10 cellular contexts compared by ENCODE assay signal in the genomic region with DNA sequence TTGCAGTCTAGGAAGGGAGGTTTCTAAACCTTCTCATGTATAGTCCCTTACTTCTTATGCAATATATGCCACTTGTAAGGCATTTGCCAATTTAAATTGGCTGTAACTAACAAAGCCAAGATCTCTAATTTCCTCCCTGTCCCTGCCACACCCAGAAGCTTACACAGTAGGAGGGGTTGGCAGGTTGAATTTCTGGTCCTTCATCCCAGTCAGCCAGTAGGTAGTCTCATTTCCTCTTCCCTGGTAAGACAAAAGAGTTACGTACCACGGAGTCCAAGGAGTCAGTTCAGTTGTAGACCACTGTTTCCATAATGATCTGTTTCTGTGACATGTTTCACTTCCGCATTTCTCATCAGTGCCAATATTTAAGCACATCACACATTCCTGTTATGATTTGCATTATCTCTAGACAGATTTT. TPM values are rescaled to one million over a fixed set of nuclear protein-coding genes. Genes with fewer than 3 reads are reported as not detected.
DNase-seq lines count a peak whose midpoint lies in the region; ATAC-seq, FAIRE-seq and TF ChIP-seq lines count a peak whose summit lies in the region.
"Had no signal": no experiment of that assay in that cellular context is flagged by ENCODE, and none has a peak within 500 bp of the region (broad histone marks: within the 10 kb centered on the region; RNA-seq: fewer than 3 reads in every experiment).

No MANE protein-coding gene starts in this region.

- no peaks in the 10 kb centered on the region for H3K36me3 Mint-ChIP-seq in activated CD8-positive, alpha-beta T cell treated with anti-CD3 and anti-CD28 coated beads for 36 hours (ENCODE audit: low read depth)

- no peak for TF ChIP-seq POLR2A in NB4 (IDR thresholded peaks at IDR 0.05; ENCODE audit: extremely low read depth, insufficient read length)

- ATAC-seq in GM18907 (IDR thresholded peaks at IDR 0.05; ENCODE audit: unreplicated experiment): peak; percentile 49
- ATAC-seq in HG02852 (IDR thresholded peaks at IDR 0.05; ENCODE audit: unreplicated experiment): peak; percentile 46
- ATAC-seq in activated CD8-positive, alpha-beta T cell treated with anti-CD3 and anti-CD28 coated beads for 36 hours: no peak
- ATAC-seq: stimulated activated naive CD8-positive, alpha-beta T cell treated with anti-CD3 and anti-CD28 coated beads, Interleukin-15, Interleukin-2, amounts not matched to agents 100 U/mL and 50 U/mL, for 24 hours had no signal

- H3K27me3 Mint-ChIP-seq in activated CD8-positive, alpha-beta T cell treated with anti-CD3 and anti-CD28 coated beads for 36 hours: no peaks in the 10 kb centered on the region

- no peak overlapping the region for H3K27ac Mint-ChIP-seq in activated CD8-positive, alpha-beta T cell treated with anti-CD3 and anti-CD28 coated beads for 36 hours

- intact Hi-C loops in activated CD8-positive, alpha-beta T cell treated with anti-CD3 and anti-CD28 coated beads for 36 hours (cut with micrococcal nuclease): no loop called here

- POLR2A ChIA-PET in activated CD8-positive, alpha-beta T cell treated with anti-CD3 and anti-CD28 coated beads for 36 hours (lab: Charles Lee): no interaction called here

- CTCF ChIA-PET in activated CD8-positive, alpha-beta T cell treated with anti-CD3 and anti-CD28 coated beads for 36 hours (lab: Charles Lee): interaction anchor here (0.8 kb wide), 1 partner anchor 15 kb away, joined by 3 read pairs; no protein-coding TSS in a partner anchor

- peak; percentile 63 for DNase-seq in NB4 (ENCODE audit: low read depth)
- DNase-seq in pons (ENCODE audit: low spot score): peak; percentile 37
- DNase-seq in activated CD8-positive, alpha-beta T cell treated with anti-CD3 and anti-CD28 coated beads for 36 hours: no peak
- DNase-seq in occipital lobe (lab: John Stamatoyannopoulos, UW): no peak
- DNase-seq in activated CD8-positive, alpha-beta memory T cell treated with anti-CD3 and anti-CD28 coated beads, Interleukin-2, amount 50 U/mL, for 48 hours: no peak
- no peak for DNase-seq in D721Med (ENCODE audit: insufficient read length, low spot score)
- DNase-seq: NCI-H1417 treated with DMSO at 0.1 percent for 48 hours; stimulated activated naive CD8-positive, alpha-beta T cell treated with anti-CD3 and anti-CD28 coated beads, Interleukin-15, Interleukin-2, amounts not matched to agents 100 U/mL and 50 U/mL, for 24 hours had no signal

- TF ChIP-seq CTCF in NB4 (IDR thresholded peaks at IDR 0.05; ENCODE audit: low read depth, low read length) (no peak), D721Med (IDR thresholded peaks at IDR 0.05; ENCODE audit: insufficient read depth, missing control alignments) (no peak)
- TF ChIP-seq CTCF in activated CD8-positive, alpha-beta T cell treated with anti-CD3 and anti-CD28 coated beads for 36 hours (IDR thresholded peaks at IDR 0.05): no peak

- H3K4me3 Mint-ChIP-seq in activated CD8-positive, alpha-beta T cell treated with anti-CD3 and anti-CD28 coated beads for 36 hours: no peak overlapping the region

- peaks cover 5% of the 10 kb centered on the region for H3K9me3 Mint-ChIP-seq in activated CD8-positive, alpha-beta T cell treated with anti-CD3 and anti-CD28 coated beads for 36 hours

- no peak overlapping the region for H3K4me3 ChIP-seq in NB4 (ENCODE audit: low read depth, low read length)

- FAIRE-seq in D721Med (lab: Jason Lieb, UNC): no peak

- no peaks in the 10 kb centered on the region for H3K4me1 Mint-ChIP-seq in activated CD8-positive, alpha-beta T cell treated with anti-CD3 and anti-CD28 coated beads for 36 hours (ENCODE audit: low read depth)

RNA-seq across cellular contexts. Expression of gene PLBD1, which starts 47.0 kb away (rescaled TPM):
- total RNA-seq in activated CD8-positive, alpha-beta T cell treated with anti-CD3 and anti-CD28 coated beads for 36 hours: under 1 TPM in 1 of 2 experiments, not detected in 1; 0.14 TPM
- total RNA-seq in occipital lobe: 2.5 TPM

Comparison
In these comparisons a context has a peak if more than half of its experiments do, and no peak if none do; other contexts are left out.
1. DNase-seq: peak in NB4 (single experiment) and pons (single experiment); none in activated CD8-positive, alpha-beta T cell treated with anti-CD3 and anti-CD28 coated beads for 36 hours (single experiment), occipital lobe (single experiment), activated CD8-positive, alpha-beta memory T cell treated with anti-CD3 and anti-CD28 coated beads, Interleukin-2, amount 50 U/mL, for 48 hours (single experiment) and D721Med (single experiment).